8 cellular contexts compared by ENCODE assay signal in the genomic region with DNA sequence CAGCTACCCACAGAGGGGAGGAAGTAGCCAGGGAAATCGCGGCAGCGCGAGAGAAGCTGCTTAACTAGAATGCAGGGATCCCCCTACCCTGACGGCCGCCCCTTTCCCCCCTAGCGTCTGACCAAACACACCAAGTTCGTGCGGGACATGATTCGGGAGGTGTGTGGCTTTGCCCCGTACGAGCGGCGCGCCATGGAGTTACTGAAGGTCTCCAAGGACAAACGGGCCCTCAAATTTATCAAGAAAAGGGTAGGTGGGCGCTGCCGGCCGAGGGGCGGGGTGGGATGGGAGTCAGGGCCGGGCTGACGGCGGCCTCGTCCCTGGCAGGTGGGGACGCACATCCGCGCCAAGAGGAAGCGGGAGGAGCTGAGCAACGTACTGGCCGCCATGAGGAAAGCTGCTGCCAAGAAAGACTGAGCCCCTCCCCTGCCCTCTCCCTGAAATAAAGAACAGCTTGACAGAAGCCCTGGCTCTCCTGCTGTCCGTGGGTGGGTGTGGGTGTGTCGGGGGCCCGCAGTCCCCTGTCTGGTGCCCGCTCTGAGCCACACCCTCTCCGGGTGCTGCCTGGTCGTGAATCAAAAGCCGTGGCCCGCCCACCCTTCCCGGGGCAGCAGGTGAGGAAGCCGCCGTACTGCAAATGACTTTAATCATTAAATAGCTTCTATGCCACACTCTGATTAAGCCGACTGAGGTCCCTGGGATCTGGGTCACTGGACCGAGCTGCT. TPM values are rescaled to one million over a fixed set of nuclear protein-coding genes. Genes with fewer than 3 reads are reported as not detected.
DNase-seq lines count a peak whose midpoint lies in the region; ATAC-seq and TF ChIP-seq lines count a peak whose summit lies in the region.

No MANE protein-coding gene starts in this region.

- WGBS in tibial nerve, 2 donors: 11% methylated on average over 20 to 22 of the region's 43 CpGs

- peak overlapping the region; percentile 61 to 95 (median 78) for H3K4me3 ChIP-seq in tibial nerve

- H3K4me1 ChIP-seq in tibial nerve: peaks cover 0 to 51% (median 18%) of the 10 kb centered on the region in 4 donors

- H3K4me3 Mint-ChIP-seq in nephron: peak overlapping the region; percentile 99

- no peaks in the 10 kb centered on the region for H3K9me3 Mint-ChIP-seq in nephron

- peak overlapping the region; percentile 95 to 98 (median 97) for H3K27ac Mint-ChIP-seq in nephron

- ATAC-seq in esophagus mucosa (peak; percentile 4), HG03460 (IDR thresholded peaks at IDR 0.05; ENCODE audit: unreplicated experiment) (no peak)

- peak; percentile 40 for DNase-seq in ELF-1 (ENCODE audit: low read depth, low spot score)
- peak; percentile 48 for DNase-seq in NCI-H1105 treated with DMSO at 0.1 percent for 48 hours (lab: John Stamatoyannopoulos, UW)
- peak; percentile 42 to 62 for DNase-seq in activated CD8-positive, alpha-beta memory T cell treated with anti-CD3 and anti-CD28 coated beads for 4 hours (ENCODE audit: low read depth in 2 of 2)
- peak in 1 of 2 donors; percentile 33 for DNase-seq in tibial nerve (ENCODE audit: low spot score in 2 of 2)
- DNase-seq in NCI-H774 (lab: John Stamatoyannopoulos, UW): no peak

- TF ChIP-seq POLR2A in tibial nerve (IDR thresholded peaks at IDR 0.05): no peak

- H3K27me3 ChIP-seq in tibial nerve: no peaks in the 10 kb centered on the region

- peak in 1 of 2 donors; percentile 26 for TF ChIP-seq EP300 in tibial nerve (IDR thresholded peaks at IDR 0.05)

- peaks cover 3 to 50% (median 26%) of the 10 kb centered on the region in 3 donors for H3K36me3 ChIP-seq in tibial nerve

- H3K9me3 ChIP-seq in tibial nerve: no peaks in the 10 kb centered on the region

- no peak for TF ChIP-seq CTCF in nephron (IDR thresholded peaks at IDR 0.05; ENCODE audit: unreplicated experiment in 3 of 3)
- TF ChIP-seq CTCF in tibial nerve (IDR thresholded peaks at IDR 0.05): no peak

- H3K4me1 Mint-ChIP-seq in nephron: peaks cover 16% of the 10 kb centered on the region

- peaks cover 11% of the 10 kb centered on the region for H3K36me3 Mint-ChIP-seq in nephron (ENCODE audit: low read depth)

- peaks cover 8% of the 10 kb centered on the region for H3K27me3 Mint-ChIP-seq in nephron (ENCODE audit: low read depth)

- H3K27ac ChIP-seq in tibial nerve: peak overlapping the region; percentile 76 to 92 (median 84)

RNA-seq across cellular contexts. Expression of a gene that starts 1.3 kb away (rescaled TPM):
- total RNA-seq in esophagus mucosa (1,080 TPM), tibial nerve (100 to 1,000 TPM; 552 to 780 (median 644) TPM)

RNA-seq across cellular contexts. Expression of a gene that starts 10.5 kb away (rescaled TPM):
- total RNA-seq in esophagus mucosa (1.1 TPM), tibial nerve (10 to 100 TPM in 2 of 4 donors, 1 to 10 TPM in 2; 7.5 to 23.7 (median 11.6) TPM)

RNA-seq across cellular contexts. Expression of a gene that starts 11.1 kb away (rescaled TPM):
- total RNA-seq in esophagus mucosa (59.1 TPM), tibial nerve (10 to 100 TPM; 48.9 to 79.1 (median 65.9) TPM)

RNA-seq across cellular contexts. Expression of a gene that starts 28.6 kb away (rescaled TPM):
- total RNA-seq in esophagus mucosa (47.1 TPM), tibial nerve (100 to 1,000 TPM; 107 to 116 (median 110) TPM)

RNA-seq across cellular contexts. Expression of a gene that starts 29.1 kb away (rescaled TPM):
- total RNA-seq in esophagus mucosa: not detected
- not detected for total RNA-seq in tibial nerve
